In the genomic region with DNA sequence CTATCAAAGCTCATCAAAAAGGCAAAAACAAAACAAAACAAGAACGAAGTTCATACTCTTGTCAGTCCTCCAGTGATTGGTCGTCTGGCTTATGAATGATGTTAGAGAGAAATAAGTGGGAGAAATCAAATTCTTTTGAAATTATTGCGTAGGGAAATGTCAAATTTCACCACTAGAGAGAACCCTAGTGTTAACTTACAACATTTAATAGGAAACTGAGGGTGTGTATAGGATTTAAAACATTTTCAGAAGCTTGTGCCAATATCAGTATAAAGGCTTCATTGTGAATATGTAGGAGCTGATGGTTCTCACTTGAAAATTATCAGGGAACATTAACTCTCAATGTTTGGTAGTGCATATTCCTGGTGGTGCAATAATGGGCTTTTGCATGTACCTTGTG, we compare ENCODE assay signal across 15 cellular contexts. TPM values are rescaled to one million over a fixed set of nuclear protein-coding genes. Genes with fewer than 3 reads are reported as not detected.
DNase-seq lines count a peak whose midpoint lies in the region; ATAC-seq and TF ChIP-seq lines count a peak whose summit lies in the region.
"Had no signal": no experiment of that assay in that cellular context is flagged by ENCODE, and none has a peak within 500 bp of the region (broad histone marks: within the 10 kb centered on the region; RNA-seq: fewer than 3 reads in every experiment).

No MANE protein-coding gene starts in this region.

- H4K20me1 ChIP-seq in GM23248 (ENCODE audit: insufficient read depth) (no peaks in the 10 kb centered on the region), smooth muscle cell (ENCODE audit: low read depth) (no peaks in the 10 kb centered on the region), GM23338 (replicated peaks; ENCODE audit: insufficient read depth) (no peaks in the 10 kb centered on the region)

- H3K27me3 ChIP-seq in GM23248 (replicated peaks; ENCODE audit: insufficient read depth) (no peaks in the 10 kb centered on the region), breast epithelium (no peaks in the 10 kb centered on the region), smooth muscle cell (ENCODE audit: low read depth) (no peaks in the 10 kb centered on the region), GM23338 (ENCODE audit: insufficient read depth) (no peaks in the 10 kb centered on the region)

- H3K27ac ChIP-seq in GM23248 (no peak overlapping the region), breast epithelium (peak overlapping the region; percentile 61 to 64), smooth muscle cell (ENCODE audit: low read depth) (no peak overlapping the region), GM23338 (ENCODE audit: low read depth) (no peak overlapping the region)
- H3K27ac ChIP-seq: SK-N-MC had no signal

- H3K9ac ChIP-seq in GM23248, result no peak overlapping the region
- H3K9ac ChIP-seq in smooth muscle cell (ENCODE audit: low read depth), result no peak overlapping the region

- 14 to 24% methylated on average over 3 of the region's 3 CpGs for WGBS in GM23248 (ENCODE audit: low coverage in 1 of 2, low lambda C conversion rate in 2 of 2, missing lambda C conversion rate in 2 of 2), 2 experiments
- WGBS in smooth muscle cell (ENCODE audit: low lambda C conversion rate), result 84% methylated on average over 3 of the region's 3 CpGs

- peaks cover 26% of the 10 kb centered on the region for H3K4me1 ChIP-seq in GM23248 (ENCODE audit: insufficient read depth)
- peaks cover 0 to 9% of the 10 kb centered on the region in 2 donors for H3K4me1 ChIP-seq in breast epithelium
- no peaks in the 10 kb centered on the region for H3K4me1 ChIP-seq in smooth muscle cell (ENCODE audit: low read depth)
- H3K4me1 ChIP-seq in GM23338 (ENCODE audit: insufficient read depth), result peaks cover 14% of the 10 kb centered on the region
- H3K4me1 ChIP-seq: Caco-2 had no signal

- H3K4me2 ChIP-seq in GM23248 (ENCODE audit: unreplicated experiment) (no peak overlapping the region), smooth muscle cell (no peak overlapping the region), GM23338 (no peak overlapping the region)

- in situ Hi-C loops in GM23248 (cut with MboI), result loop anchor here (10.0 kb wide), 1 partner anchor 203 kb away; no protein-coding TSS in a partner anchor

- ATAC-seq in left ventricle myocardium superior (peak; percentile 68), GM23338 (no peak), HG03175 (IDR thresholded peaks at IDR 0.05; ENCODE audit: unreplicated experiment) (no peak)

- TF ChIP-seq CTCF in breast epithelium (IDR thresholded peaks at IDR 0.05), result peak in 1 of 3 donors; percentile 11
- TF ChIP-seq CTCF in smooth muscle cell (IDR thresholded peaks at IDR 0.05; ENCODE audit: borderline replicate concordance, insufficient read depth, poor library complexity, severe bottlenecking), result peak; percentile 7
- TF ChIP-seq CTCF in GM23338 (conservative IDR thresholded peaks at IDR 0.05; ENCODE audit: low read depth in 2 of 2), result no peak

- H2AFZ ChIP-seq in GM23248 (no peak overlapping the region), smooth muscle cell (ENCODE audit: low read depth) (no peak overlapping the region), GM23338 (no peak overlapping the region)

- H3K9me3 ChIP-seq in GM23248 (ENCODE audit: low read depth) (no peaks in the 10 kb centered on the region), breast epithelium (no peaks in the 10 kb centered on the region), smooth muscle cell (replicated peaks; ENCODE audit: low read depth) (no peaks in the 10 kb centered on the region)

- H3K4me1 Mint-ChIP-seq in GM23338, result peaks cover 16% of the 10 kb centered on the region

- peaks cover 6% of the 10 kb centered on the region for H3K36me3 Mint-ChIP-seq in GM23338 (ENCODE audit: low read depth)

- no peak overlapping the region for H3K4me3 ChIP-seq in GM23248
- H3K4me3 ChIP-seq in breast epithelium, result no peak overlapping the region
- no peak overlapping the region for H3K4me3 ChIP-seq in smooth muscle cell
- no peak overlapping the region for H3K4me3 ChIP-seq in GM23338
- H3K4me3 ChIP-seq: SK-N-MC, skin epidermis had no signal

- peaks cover 14% of the 10 kb centered on the region for H3K9me3 Mint-ChIP-seq in GM23338

- DNase-seq in GM23248 (peak; percentile 53), breast epithelium (ENCODE audit: low spot score in 2 of 2) (no peak), left ventricle myocardium superior (no peak), smooth muscle cell (lab: John Stamatoyannopoulos, UW; ENCODE audit: unreplicated experiment) (no peak), NAMALWA (ENCODE audit: low spot score) (no peak), GM23338 (ENCODE audit: low spot score) (no peak)
- no peak for DNase-seq in effector CD8-positive, alpha-beta T cell (lab: John Stamatoyannopoulos, UW)
- DNase-seq: activated CD4-positive, CD25-positive, alpha-beta regulatory T cell treated with anti-CD3 and anti-CD28 coated beads, Interleukin-2, amount 50 U/mL, for 72 hours; Caco-2; NCI-H1048; NCI-H774 had no signal

- H3K36me3 ChIP-seq in GM23248 (ENCODE audit: low read depth) (no peaks in the 10 kb centered on the region), breast epithelium (no peaks in the 10 kb centered on the region), smooth muscle cell (ENCODE audit: low read depth) (no peaks in the 10 kb centered on the region), GM23338 (ENCODE audit: insufficient read depth) (no peaks in the 10 kb centered on the region)

- intact Hi-C loops in breast epithelium (cut with DNase I; ENCODE audit: low total_unique reads) (no loop called here), left ventricle myocardium superior (cut with micrococcal nuclease) (no loop called here)

- H3F3A ChIP-seq in GM23248 (ENCODE audit: insufficient read depth) (peaks cover 10% of the 10 kb centered on the region; the same call in 1 of the 2 replicates), smooth muscle cell (ENCODE audit: low read depth) (no peaks in the 10 kb centered on the region), GM23338 (replicated peaks; ENCODE audit: low read depth) (no peaks in the 10 kb centered on the region)

- H3K4me3 Mint-ChIP-seq in GM23338, result no peak overlapping the region

- peaks cover 2% of the 10 kb centered on the region for H3K27me3 Mint-ChIP-seq in GM23338 (ENCODE audit: insufficient read depth, low read depth, poor library complexity)

- no peak for TF ChIP-seq POLR2A in breast epithelium (IDR thresholded peaks at IDR 0.05)

- no peaks in the 10 kb centered on the region for H3K79me2 ChIP-seq in GM23248 (ENCODE audit: insufficient read depth)
- no peaks in the 10 kb centered on the region for H3K79me2 ChIP-seq in smooth muscle cell (ENCODE audit: low read depth)
- no peaks in the 10 kb centered on the region for H3K79me2 ChIP-seq in GM23338 (replicated peaks; ENCODE audit: insufficient read depth)

- H3K27ac Mint-ChIP-seq in GM23338, result no peak overlapping the region

- H3K9me2 ChIP-seq in GM23248 (ENCODE audit: insufficient read depth) (no peaks in the 10 kb centered on the region), GM23338 (ENCODE audit: insufficient read depth) (no peaks in the 10 kb centered on the region)

TF ChIP-seq in GM23338, 12 proteins besides CTCF, POLR2A, EP300 and RAD21:
- TF ChIP-seq, protein P1, sequence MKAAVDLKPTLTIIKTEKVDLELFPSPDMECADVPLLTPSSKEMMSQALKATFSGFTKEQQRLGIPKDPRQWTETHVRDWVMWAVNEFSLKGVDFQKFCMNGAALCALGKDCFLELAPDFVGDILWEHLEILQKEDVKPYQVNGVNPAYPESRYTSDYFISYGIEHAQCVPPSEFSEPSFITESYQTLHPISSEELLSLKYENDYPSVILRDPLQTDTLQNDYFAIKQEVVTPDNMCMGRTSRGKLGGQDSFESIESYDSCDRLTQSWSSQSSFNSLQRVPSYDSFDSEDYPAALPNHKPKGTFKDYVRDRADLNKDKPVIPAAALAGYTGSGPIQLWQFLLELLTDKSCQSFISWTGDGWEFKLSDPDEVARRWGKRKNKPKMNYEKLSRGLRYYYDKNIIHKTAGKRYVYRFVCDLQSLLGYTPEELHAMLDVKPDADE (IDR thresholded peaks at IDR 0.05), result no peak
- TF ChIP-seq CREB1 (CRISPR knock-in tag; IDR thresholded peaks at IDR 0.05; ENCODE audit: low read depth) (no peak), EZH2phosphoT487 (IDR thresholded peaks at IDR 0.05; ENCODE audit: unreplicated experiment) (no peak), EZH2 (IDR thresholded peaks at IDR 0.05; ENCODE audit: low read depth, unreplicated experiment) (no peak)

RNA-seq across cellular contexts. Expression of gene ADH6, which starts 17.4 kb away (rescaled TPM):
- total RNA-seq in GM23248 (2014; rRNA removed; shearing (Covaris generic)), result not detected in 2 replicates
- polyA plus RNA-seq in GM23248 (2016; fragmentation: Nextera tagmentation; extraction: Ambion mirVana) (not detected in 2 replicates), smooth muscle cell (0.15 and 0.22 TPM in 2 replicates), GM23338 (2016; fragmentation: Nextera tagmentation; extraction: Ambion mirVana) (0.40 and 0.58 TPM in 2 replicates)
- total RNA-seq in breast epithelium (not detected), left ventricle myocardium superior (not detected), smooth muscle cell (not detected in 2 replicates)
- total RNA-seq in GM23338 (2014; rRNA removed; shearing (Covaris generic)), result 0.47 TPM in 1 of 2 replicates, not detected in the other
- total RNA-seq: cerebellum had no signal

RNA-seq across cellular contexts. Expression of gene ADH4, which starts 57.6 kb away (rescaled TPM):
- not detected in 2 replicates for total RNA-seq in GM23248 (2014; rRNA removed; shearing (Covaris generic))
- polyA plus RNA-seq in GM23248 (2016; fragmentation: Nextera tagmentation; extraction: Ambion mirVana), result not detected in 2 replicates
- 10 to 100 TPM in 1 of 3 donors, 1 to 10 TPM in 1, under 1 TPM in 1; 0.48 to 27.5 (median 7.9) TPM for total RNA-seq in breast epithelium
- total RNA-seq in left ventricle myocardium superior, result not detected
- not detected in 2 replicates for total RNA-seq in smooth muscle cell
- polyA plus RNA-seq in smooth muscle cell, result not detected in 2 replicates
- total RNA-seq in GM23338 (2014; rRNA removed; shearing (Covaris generic)), result not detected in 2 replicates
- polyA plus RNA-seq in GM23338 (2016; fragmentation: Nextera tagmentation; extraction: Ambion mirVana), result 0.47 TPM in 1 of 2 replicates, not detected in the other
- total RNA-seq: cerebellum had no signal

Comparison
In these comparisons a context has a peak if more than half of its experiments do, and no peak if none do; other contexts are left out.
1. H3K27ac ChIP-seq: peak in breast epithelium (2 of 2); none in GM23248 (single experiment), smooth muscle cell (single experiment) and GM23338 (single experiment).